Comparison of ENCODE assay signal across 13 cellular contexts in the genomic region with DNA sequence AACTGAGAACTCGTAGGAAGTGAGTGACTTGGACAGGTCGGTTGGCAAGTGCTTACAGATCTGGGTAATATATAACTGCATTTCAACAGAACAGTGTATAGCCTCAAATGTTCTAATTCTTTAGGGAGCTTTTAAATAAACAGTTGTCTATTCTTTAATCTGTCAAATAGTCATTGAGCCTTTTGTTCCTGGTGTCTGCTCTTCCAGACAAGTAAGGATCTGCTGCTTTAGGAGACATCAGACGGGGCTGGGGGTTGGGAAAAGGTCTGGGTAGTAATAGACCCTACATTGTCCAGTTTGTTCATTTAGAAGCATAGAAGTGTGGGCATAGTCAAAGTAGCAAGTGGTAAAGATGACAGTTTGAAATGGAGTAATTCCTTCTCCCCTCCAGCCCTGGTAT. TPM values are rescaled to one million over a fixed set of nuclear protein-coding genes. Genes with fewer than 3 reads are reported as not detected.
DNase-seq lines count a peak whose midpoint lies in the region; ATAC-seq and TF ChIP-seq lines count a peak whose summit lies in the region.
"Had no signal": no experiment of that assay in that cellular context is flagged by ENCODE, and none has a peak within 500 bp of the region (broad histone marks: within the 10 kb centered on the region; RNA-seq: fewer than 3 reads in every experiment).

No MANE protein-coding gene starts in this region.

- H3K27ac Mint-ChIP-seq in activated T-helper 1 cell treated with anti-CD3 and anti-CD28 coated beads, Interleukin-12 subunit alpha, Interleukin-12 subunit beta, Interleukin-2, Interleukin-4 antibody, amounts not matched to agents 30 ng/mL and 10 ng/mL and 1 ng/mL, durations not matched to agents 14 hours and 24 hours and 36 hours: peak overlapping the region; percentile 61
- H3K27ac Mint-ChIP-seq in naive B cell: peak overlapping the region in 3 of 6 donors; percentile 27 to 82 (median 49)

- no peak overlapping the region for H3K4me2 ChIP-seq in MM.1S (ENCODE audit: low read depth, low read length)

- H3K9me3 ChIP-seq in left ventricle myocardium inferior (replicated peaks) (no peaks in the 10 kb centered on the region), right atrium auricular region (no peaks in the 10 kb centered on the region), MM.1S (replicated peaks; ENCODE audit: insufficient read depth, low read length) (no peaks in the 10 kb centered on the region)

- H3F3A ChIP-seq in MM.1S (ENCODE audit: insufficient read depth, low read length): no peaks in the 10 kb centered on the region

- no peaks in the 10 kb centered on the region for H3K27me3 Mint-ChIP-seq in activated T-helper 1 cell treated with anti-CD3 and anti-CD28 coated beads, Interleukin-12 subunit alpha, Interleukin-12 subunit beta, Interleukin-2, Interleukin-4 antibody, amounts not matched to agents 30 ng/mL and 10 ng/mL and 1 ng/mL, durations not matched to agents 14 hours and 24 hours and 36 hours (ENCODE audit: insufficient read depth)
- no peaks in the 10 kb centered on the region for H3K27me3 Mint-ChIP-seq in naive B cell

- DNase-seq in left ventricle myocardium inferior (no peak), right atrium auricular region (ENCODE audit: low spot score) (no peak), naive B cell (no peak), DMS 273 (lab: John Stamatoyannopoulos, UW; ENCODE audit: unreplicated experiment) (no peak), MM.1S (no peak)
- DNase-seq in activated T-helper 1 cell treated with anti-CD3 and anti-CD28 coated beads, Interleukin-12 subunit alpha, Interleukin-12 subunit beta, Interleukin-2, Interleukin-4 antibody, amounts not matched to agents 30 ng/mL and 10 ng/mL and 1 ng/mL, durations not matched to agents 14 hours and 24 hours and 36 hours (ENCODE audit: low spot score): no peak
- DNase-seq in stimulated activated CD8-positive, alpha-beta memory T cell treated with anti-CD3 and anti-CD28 coated beads, Interleukin-4, amount 100 ng/mL, for 48 hours: no peak
- DNase-seq: foreskin fibroblast, H7, retina, SIG-M5 had no signal

- no peak for TF ChIP-seq CTCF in left ventricle myocardium inferior (IDR thresholded peaks at IDR 0.05; ENCODE audit: borderline replicate concordance)
- no peak for TF ChIP-seq CTCF in right atrium auricular region (IDR thresholded peaks at IDR 0.05)
- no peak for TF ChIP-seq CTCF in MM.1S (IDR thresholded peaks at IDR 0.05; ENCODE audit: low read length)

- H3K27me3 ChIP-seq in left ventricle myocardium inferior (ENCODE audit: low read depth) (no peaks in the 10 kb centered on the region), right atrium auricular region (no peaks in the 10 kb centered on the region), MM.1S (replicated peaks; ENCODE audit: insufficient read depth, low read length) (no peaks in the 10 kb centered on the region)

- H3K9me2 ChIP-seq in MM.1S (replicated peaks; ENCODE audit: insufficient read depth, low read length): no peaks in the 10 kb centered on the region

- no peak overlapping the region for H3K9ac ChIP-seq in MM.1S (ENCODE audit: low read length)

- intact Hi-C loops in left ventricle myocardium inferior (cut with micrococcal nuclease): no loop called here
- intact Hi-C loops in activated T-helper 1 cell treated with anti-CD3 and anti-CD28 coated beads, Interleukin-12 subunit alpha, Interleukin-12 subunit beta, Interleukin-2, Interleukin-4 antibody, amounts not matched to agents 30 ng/mL and 10 ng/mL and 1 ng/mL, durations not matched to agents 14 hours and 24 hours and 36 hours (cut with micrococcal nuclease): no loop called here

- H3K36me3 ChIP-seq in left ventricle myocardium inferior (no peaks in the 10 kb centered on the region), right atrium auricular region (no peaks in the 10 kb centered on the region), MM.1S (replicated peaks; ENCODE audit: insufficient read depth, low read length) (no peaks in the 10 kb centered on the region)

- ATAC-seq in naive B cell (ENCODE audit: low read depth in 2 of 2) (no peak), GM19023 (IDR thresholded peaks at IDR 0.05; ENCODE audit: unreplicated experiment) (no peak)
- ATAC-seq: left lobe of liver had no signal

- H3K79me2 ChIP-seq in MM.1S (ENCODE audit: low read length): peaks cover 59% of the 10 kb centered on the region

- H3K4me1 ChIP-seq in left ventricle myocardium inferior (peaks cover 73% of the 10 kb centered on the region), right atrium auricular region (peaks cover 0 to 60% of the 10 kb centered on the region in 2 donors), MM.1S (ENCODE audit: low read length) (0 out of 2 replicates have a peak, but pooled peaks cover 3% of the 10 kb centered on the region)

- H3K9me3 Mint-ChIP-seq in activated T-helper 1 cell treated with anti-CD3 and anti-CD28 coated beads, Interleukin-12 subunit alpha, Interleukin-12 subunit beta, Interleukin-2, Interleukin-4 antibody, amounts not matched to agents 30 ng/mL and 10 ng/mL and 1 ng/mL, durations not matched to agents 14 hours and 24 hours and 36 hours: no peaks in the 10 kb centered on the region
- H3K9me3 Mint-ChIP-seq in naive B cell: no peaks in the 10 kb centered on the region

- no peak overlapping the region for H2AFZ ChIP-seq in MM.1S (ENCODE audit: low read length)

- peaks cover 21% of the 10 kb centered on the region for H3K36me3 Mint-ChIP-seq in activated T-helper 1 cell treated with anti-CD3 and anti-CD28 coated beads, Interleukin-12 subunit alpha, Interleukin-12 subunit beta, Interleukin-2, Interleukin-4 antibody, amounts not matched to agents 30 ng/mL and 10 ng/mL and 1 ng/mL, durations not matched to agents 14 hours and 24 hours and 36 hours (ENCODE audit: low read depth)
- no peaks in the 10 kb centered on the region for H3K36me3 Mint-ChIP-seq in naive B cell

- H3K27ac ChIP-seq in left ventricle myocardium inferior (replicated peaks) (peak overlapping the region; percentile 72), right atrium auricular region (peak overlapping the region in 1 of 2 donors; percentile 14), MM.1S (ENCODE audit: low read length) (no peak overlapping the region)

- peak overlapping the region; percentile 94 for H3K4me3 Mint-ChIP-seq in activated T-helper 1 cell treated with anti-CD3 and anti-CD28 coated beads, Interleukin-12 subunit alpha, Interleukin-12 subunit beta, Interleukin-2, Interleukin-4 antibody, amounts not matched to agents 30 ng/mL and 10 ng/mL and 1 ng/mL, durations not matched to agents 14 hours and 24 hours and 36 hours
- H3K4me3 Mint-ChIP-seq in naive B cell: peak overlapping the region in 7 of 8 donors; percentile 18 to 100 (median 88)

- H3K4me3 ChIP-seq in left ventricle myocardium inferior (no peak overlapping the region), right atrium auricular region (no peak overlapping the region), MM.1S (ENCODE audit: low read length) (no peak overlapping the region)

- H3K4me1 Mint-ChIP-seq in activated T-helper 1 cell treated with anti-CD3 and anti-CD28 coated beads, Interleukin-12 subunit alpha, Interleukin-12 subunit beta, Interleukin-2, Interleukin-4 antibody, amounts not matched to agents 30 ng/mL and 10 ng/mL and 1 ng/mL, durations not matched to agents 14 hours and 24 hours and 36 hours (ENCODE audit: low read depth): peaks cover 53% of the 10 kb centered on the region
- H3K4me1 Mint-ChIP-seq in naive B cell: peaks cover 37 to 66% (median 45%) of the 10 kb centered on the region in 3 donors

- H4K20me1 ChIP-seq in MM.1S (ENCODE audit: insufficient read depth, low read length): no peaks in the 10 kb centered on the region

RNA-seq across cellular contexts. Expression of a gene that starts 2.0 kb away (rescaled TPM):
- total RNA-seq in left ventricle myocardium inferior (139 TPM), right atrium auricular region (10 to 100 TPM; 70.8 to 97.9 TPM)
- total RNA-seq in activated T-helper 1 cell treated with anti-CD3 and anti-CD28 coated beads, Interleukin-12 subunit alpha, Interleukin-12 subunit beta, Interleukin-2, Interleukin-4 antibody, amounts not matched to agents 30 ng/mL and 10 ng/mL and 1 ng/mL, durations not matched to agents 14 hours and 24 hours and 36 hours: 163 TPM in 2 replicates
- polyA plus RNA-seq in naive B cell (ENCODE audit: low read depth in 6 of 6): 10 to 100 TPM; 29.3 to 86.3 (median 76.2) TPM

RNA-seq across cellular contexts. Expression of a gene that starts 11.3 kb away (rescaled TPM):
- total RNA-seq in left ventricle myocardium inferior (572 TPM), right atrium auricular region (100 to 1,000 TPM; 700 to 967 TPM)
- total RNA-seq in activated T-helper 1 cell treated with anti-CD3 and anti-CD28 coated beads, Interleukin-12 subunit alpha, Interleukin-12 subunit beta, Interleukin-2, Interleukin-4 antibody, amounts not matched to agents 30 ng/mL and 10 ng/mL and 1 ng/mL, durations not matched to agents 14 hours and 24 hours and 36 hours: 1,690 and 1,698 TPM in 2 replicates
- 100 to 1,000 TPM; 265 to 541 (median 474) TPM for polyA plus RNA-seq in naive B cell (ENCODE audit: low read depth in 6 of 6)

RNA-seq across cellular contexts. Expression of a gene that starts 38.5 kb away (rescaled TPM):
- 23.4 TPM for total RNA-seq in left ventricle myocardium inferior
- 10 to 100 TPM; 14.8 to 16.5 TPM for total RNA-seq in right atrium auricular region
- 32.3 and 36.9 TPM in 2 replicates for total RNA-seq in activated T-helper 1 cell treated with anti-CD3 and anti-CD28 coated beads, Interleukin-12 subunit alpha, Interleukin-12 subunit beta, Interleukin-2, Interleukin-4 antibody, amounts not matched to agents 30 ng/mL and 10 ng/mL and 1 ng/mL, durations not matched to agents 14 hours and 24 hours and 36 hours
- 10 to 100 TPM in 1 of 6 donors, 1 to 10 TPM in 5; 6.1 to 19.1 (median 8.0) TPM for polyA plus RNA-seq in naive B cell (ENCODE audit: low read depth in 6 of 6)
